Comparison of ENCODE assay signal across 8 cellular contexts in genomic region chr14:50955373-50956043, GRCh38.
DNase-seq lines count a peak whose midpoint lies in the region; TF ChIP-seq lines count a peak whose summit lies in the region.

No MANE protein-coding gene starts in this region.

- peak; percentile 96 for DNase-seq in AG10803 (ENCODE audit: low read depth)
- peak; percentile 52 for DNase-seq in GM20000 (ENCODE audit: low spot score)
- DNase-seq in NCI-H524 treated with DMSO at 0.1 percent for 48 hours (lab: John Stamatoyannopoulos, UW): peak; percentile 44
- peak; percentile 90 for DNase-seq in astrocyte of the spinal cord (ENCODE audit: low read depth, low spot score)
- peak; percentile 99 for DNase-seq in iris pigment epithelial cell (ENCODE audit: low read depth)
- DNase-seq in stimulated activated CD8-positive, alpha-beta memory T cell treated with anti-CD3 and anti-CD28 coated beads, Interleukin-4, amount 100 ng/mL, for 48 hours: peak; percentile 67
- DNase-seq in GM19240 (ENCODE audit: insufficient read length, low spot score): no peak
- no peak for DNase-seq in RPMI8226

- TF ChIP-seq CTCF in AG10803 (conservative IDR thresholded peaks at IDR 0.05; ENCODE audit: low read length) (peak; percentile 76), GM20000 (IDR thresholded peaks at IDR 0.05; ENCODE audit: extremely low read depth, missing control alignments) (no peak), astrocyte of the spinal cord (IDR thresholded peaks at IDR 0.05; ENCODE audit: low read depth, low read length) (peak; percentile 49)

- in situ Hi-C loops in astrocyte of the spinal cord (cut with HindIII; ENCODE audit: low sequenced_read_pairs): no loop called here

- H3K4me3 ChIP-seq in AG10803 (ENCODE audit: low read length) (no peak overlapping the region), astrocyte of the spinal cord (ENCODE audit: low read depth, low read length) (no peak overlapping the region)

Comparison
In these comparisons a context has a peak if more than half of its experiments do, and no peak if none do; other contexts are left out.
1. DNase-seq: peak in AG10803 (single experiment), GM20000 (single experiment), NCI-H524 treated with DMSO at 0.1 percent for 48 hours (single experiment), astrocyte of the spinal cord (single experiment), iris pigment epithelial cell (single experiment) and stimulated activated CD8-positive, alpha-beta memory T cell treated with anti-CD3 and anti-CD28 coated beads, Interleukin-4, amount 100 ng/mL, for 48 hours (single experiment); none in GM19240 (single experiment) and RPMI8226 (single experiment).